ENCODE assay signal across 23 cellular contexts in the genomic region with DNA sequence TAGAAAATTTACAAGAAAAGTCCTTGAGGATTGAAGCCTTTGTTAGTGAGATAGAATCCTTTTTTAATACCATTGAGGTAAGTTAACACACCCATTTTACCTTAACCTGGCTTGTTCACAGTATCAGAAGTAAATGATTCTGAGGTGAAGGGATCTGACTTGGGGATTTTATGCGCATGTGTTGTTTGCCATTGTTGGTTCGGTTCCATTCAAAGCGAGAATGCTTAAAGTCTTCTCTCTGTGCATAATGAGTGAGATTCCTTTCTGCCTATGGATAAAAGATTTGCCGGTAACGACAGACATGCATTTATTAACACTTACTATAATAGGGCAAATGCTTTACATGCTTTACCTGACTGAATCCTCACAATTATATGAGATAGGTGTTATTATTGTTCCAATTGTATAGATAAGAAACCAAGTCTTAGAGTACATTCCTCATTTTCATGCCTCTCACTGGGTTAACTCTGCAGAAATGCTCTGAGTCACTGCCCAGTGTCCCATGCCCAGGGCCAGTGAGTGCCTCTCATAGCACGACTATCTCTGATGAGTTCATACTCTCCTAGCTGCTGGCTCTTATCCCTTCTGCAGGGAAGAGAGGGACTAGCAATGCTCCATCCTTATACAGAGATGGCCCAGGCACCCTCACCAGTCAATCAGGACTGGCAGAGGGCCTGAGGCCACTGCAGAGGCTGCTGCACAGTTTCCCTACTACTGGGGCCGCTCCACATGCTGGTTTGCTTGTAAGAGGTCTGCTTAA. TPM values are rescaled to one million over a fixed set of nuclear protein-coding genes. Genes with fewer than 3 reads are reported as not detected.
DNase-seq lines count a peak whose midpoint lies in the region; ATAC-seq, FAIRE-seq and TF ChIP-seq lines count a peak whose summit lies in the region.
"Had no signal": no experiment of that assay in that cellular context is flagged by ENCODE, and none has a peak within 500 bp of the region (broad histone marks: within the 10 kb centered on the region; RNA-seq: fewer than 3 reads in every experiment).

No MANE protein-coding gene starts in this region.

- DNase-seq in D721Med (ENCODE audit: insufficient read length, low spot score) (no peak), RWPE2 (ENCODE audit: low spot score) (no peak), foreskin fibroblast (peak; percentile 11 to 45), left lobe of liver (ENCODE audit: low spot score) (no peak), NCI-H226 (no peak), NCI-H2196 treated with DMSO at 0.1 percent for 48 hours (lab: John Stamatoyannopoulos, UW; ENCODE audit: unreplicated experiment) (no peak)
- DNase-seq: activated CD4-positive, alpha-beta T cell treated with anti-CD3 and anti-CD28 coated beads, Interleukin-2, amount 50 U/mL, for 48 hours; activated naive CD4-positive, alpha-beta T cell; activated T-cell treated with anti-CD3 and anti-CD28 coated beads for 4 hours; CD4-positive, alpha-beta memory T cell; dermis blood vessel endothelial cell; DND-41; naive thymus-derived CD8-positive, alpha-beta T cell; NCI-H187 treated with DMSO at 0.1 percent for 48 hours; NCI-H446 treated with DMSO at 0.1 percent for 48 hours; WERI-Rb-1 had no signal

- H3K4me3 ChIP-seq in RWPE2 (ENCODE audit: severe bottlenecking) = no peak overlapping the region
- H3K4me3 ChIP-seq in foreskin fibroblast (ENCODE audit: low read depth in 1 of 2, low read length in 2 of 2) = no peak overlapping the region
- H3K4me3 ChIP-seq: HAP-1, prostate gland, thoracic aorta had no signal

- TF ChIP-seq CTCF in D721Med (IDR thresholded peaks at IDR 0.05; ENCODE audit: insufficient read depth, missing control alignments) = no peak
- TF ChIP-seq CTCF in RWPE2 (IDR thresholded peaks at IDR 0.05; ENCODE audit: poor library complexity, severe bottlenecking) = no peak
- TF ChIP-seq CTCF in foreskin fibroblast (IDR thresholded peaks at IDR 0.05; ENCODE audit: low read depth, low read length) = no peak

- peaks cover 1% of the 10 kb centered on the region for H3K27me3 ChIP-seq in RWPE2 (ENCODE audit: insufficient read depth, poor library complexity, severe bottlenecking)

- H3K36me3 ChIP-seq in RWPE2 (ENCODE audit: low read depth) = no peaks in the 10 kb centered on the region
- H3K36me3 ChIP-seq: HAP-1, prostate gland, WERI-Rb-1 had no signal

- ATAC-seq in RWPE2 (ENCODE audit: low read depth) (peak; percentile 38; the same call in 1 of the 3 replicates), left lobe of liver (peak; percentile 25), HG03457 (IDR thresholded peaks at IDR 0.05; ENCODE audit: unreplicated experiment) (no peak), HG03139 (IDR thresholded peaks at IDR 0.05; ENCODE audit: unreplicated experiment) (no peak)
- ATAC-seq: naive thymus-derived CD8-positive, alpha-beta T cell had no signal

- no peak overlapping the region for H3K27ac ChIP-seq in RWPE2 (ENCODE audit: poor library complexity, severe bottlenecking)
- H3K27ac ChIP-seq: prostate gland, thoracic aorta, WERI-Rb-1 had no signal

- H3K9me3 ChIP-seq in RWPE2 (ENCODE audit: severe bottlenecking) = no peaks in the 10 kb centered on the region
- H3K9me3 ChIP-seq: HAP-1, prostate gland, thoracic aorta had no signal

- FAIRE-seq in D721Med (lab: Jason Lieb, UNC) = peak; percentile 11
- FAIRE-seq: GM19239, islet of Langerhans had no signal

- H3K4me1 ChIP-seq in RWPE2 (ENCODE audit: insufficient read depth, poor library complexity, severe bottlenecking) = no peaks in the 10 kb centered on the region
- H3K4me1 ChIP-seq: prostate gland had no signal

RNA-seq across cellular contexts. Expression of a gene that starts 54.4 kb away (rescaled TPM):
- 1.3 TPM for total RNA-seq in left lobe of liver

Comparison
In these comparisons a context has a peak if more than half of its experiments do, and no peak if none do; other contexts are left out.
1. DNase-seq: peak in foreskin fibroblast (2 of 2); none in D721Med (single experiment), RWPE2 (single experiment), left lobe of liver (single experiment), NCI-H226 (single experiment) and NCI-H2196 treated with DMSO at 0.1 percent for 48 hours (single experiment).
2. ATAC-seq: peak in RWPE2 (single experiment) and left lobe of liver (single experiment); none in HG03457 (single experiment) and HG03139 (single experiment).